In the genomic region with DNA sequence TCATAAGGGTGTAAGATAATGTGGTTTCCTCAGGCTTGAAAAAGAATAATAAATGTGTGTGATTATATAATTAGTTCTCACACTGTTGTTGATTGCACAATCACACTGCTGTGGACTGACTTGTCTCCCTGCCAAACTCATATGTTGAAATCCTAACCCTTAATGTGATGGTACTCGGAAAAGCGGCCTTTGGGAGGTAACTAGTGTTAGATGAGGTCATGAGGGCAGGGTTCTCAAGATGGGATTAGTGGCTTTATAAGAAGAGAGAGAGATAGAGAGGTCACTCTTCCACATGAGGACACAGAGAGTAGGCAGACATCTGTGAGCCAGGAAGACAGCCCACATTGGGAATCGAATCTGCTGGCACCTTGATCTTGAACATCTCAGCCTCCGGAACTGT, we compare ENCODE assay signal across 12 cellular contexts.
A peak's percentile ranks its signal among the peaks of the same experiment; 100 is the strongest.
DNase-seq lines count a peak whose midpoint lies in the region; ATAC-seq, FAIRE-seq and TF ChIP-seq lines count a peak whose summit lies in the region.
"Had no signal": no experiment of that assay in that cellular context is flagged by ENCODE, and none has a peak within 500 bp of the region (broad histone marks: within the 10 kb centered on the region; RNA-seq: fewer than 3 reads in every experiment).

No MANE protein-coding gene starts in this region.

- H2BK20ac ChIP-seq in IMR-90 (ENCODE audit: low read depth, low read length), result no peak overlapping the region

- H3K4me3 ChIP-seq in IMR-90 (ENCODE audit: insufficient read depth, low read depth, low read length) (no peak overlapping the region), gastrocnemius medialis (no peak overlapping the region)

- no peak overlapping the region for H2AK9ac ChIP-seq in IMR-90 (replicated peaks; ENCODE audit: low read depth, low read length, poor library complexity)

- BruUV-seq in IMR-90 (replicated peaks; lab: Mats Ljungman, UMichigan), result no TSS peak

- peak; percentile 96 for FAIRE-seq in TTC549 (lab: Jason Lieb, UNC)
- FAIRE-seq: endometrium had no signal

- H3K18ac ChIP-seq in IMR-90 (ENCODE audit: low read depth, low read length), result no peak overlapping the region

- no peaks in the 10 kb centered on the region for H4K20me1 ChIP-seq in IMR-90 (ENCODE audit: insufficient read depth, low read length)

- H2BK5ac ChIP-seq in IMR-90 (ENCODE audit: low read depth, low read length, poor library complexity, severe bottlenecking), result no peak overlapping the region

- no peak overlapping the region for H2AK5ac ChIP-seq in IMR-90 (ENCODE audit: low read depth, low read length)

- H3K79me1 ChIP-seq in IMR-90 (ENCODE audit: low read depth in 1 of 2, low read length in 2 of 2), result no peaks in the 10 kb centered on the region

- H3K4ac ChIP-seq in IMR-90 (ENCODE audit: low read depth, low read length), result no peak overlapping the region

- TF ChIP-seq CTCF in IMR-90 (conservative IDR thresholded peaks at IDR 0.05; ENCODE audit: low read depth, low read length), result no peak
- no peak for TF ChIP-seq CTCF in gastrocnemius medialis (IDR thresholded peaks at IDR 0.05 in 4 of 5, conservative IDR thresholded peaks at IDR 0.05 in 1 of 5)

- H3K9ac ChIP-seq in IMR-90 (ENCODE audit: low read depth, low read length), result no peak overlapping the region

- no peak overlapping the region for H2BK15ac ChIP-seq in IMR-90 (ENCODE audit: low read depth, low read length)

- H3K36me3 ChIP-seq in IMR-90 (ENCODE audit: control insufficient read depth, insufficient read depth, low read length), result no peaks in the 10 kb centered on the region
- H3K36me3 ChIP-seq in gastrocnemius medialis, result no peaks in the 10 kb centered on the region

- no peaks in the 10 kb centered on the region for H3K9me3 Mint-ChIP-seq in stimulated activated memory B cell treated with anti-CD40 and anti-IgM and Interleukin-4, amounts not matched to agents 10 μg/mL and 1 μg/mL and 100 μg/mL, for 72 hours

- no peak overlapping the region for H3K27ac ChIP-seq in IMR-90 (ENCODE audit: insufficient read depth, low read length)
- no peak overlapping the region for H3K27ac ChIP-seq in gastrocnemius medialis

- no peak overlapping the region for H4K8ac ChIP-seq in IMR-90 (ENCODE audit: low read depth in 2 of 2, low read length in 2 of 2)

- no peak overlapping the region for H3K27ac Mint-ChIP-seq in stimulated activated memory B cell treated with anti-CD40 and anti-IgM and Interleukin-4, amounts not matched to agents 10 μg/mL and 1 μg/mL and 100 μg/mL, for 72 hours

- no peaks in the 10 kb centered on the region for H3K9me1 ChIP-seq in IMR-90 (ENCODE audit: insufficient read depth, low read length)

- H3K56ac ChIP-seq in IMR-90 (ENCODE audit: extremely low read depth, insufficient read depth, low read length), result no peak overlapping the region

- dilution Hi-C loops in IMR-90 (cut with HindIII; ENCODE audit: low sequenced_read_pairs, unreplicated experiment), result no loop called here

- H3K14ac ChIP-seq in IMR-90 (replicated peaks; ENCODE audit: low read depth, low read length), result no peak overlapping the region

- no peaks in the 10 kb centered on the region for H3K36me3 Mint-ChIP-seq in stimulated activated memory B cell treated with anti-CD40 and anti-IgM and Interleukin-4, amounts not matched to agents 10 μg/mL and 1 μg/mL and 100 μg/mL, for 72 hours

- H4K5ac ChIP-seq in IMR-90 (ENCODE audit: low read depth, low read length), result no peak overlapping the region

- in situ Hi-C loops in IMR-90 (cut with MboI; ENCODE audit: low sequenced_read_pairs) (loop anchor here (25.0 kb wide), 1 partner anchor 971 kb away; no protein-coding TSS in a partner anchor), gastrocnemius medialis (cut with MboI; ENCODE audit: low sequenced_read_pairs in 4 of 4) (no loop called here)

- no peak overlapping the region for H3K23ac ChIP-seq in IMR-90 (ENCODE audit: low read depth, low read length)

- no peak overlapping the region for H3K4me3 Mint-ChIP-seq in stimulated activated memory B cell treated with anti-CD40 and anti-IgM and Interleukin-4, amounts not matched to agents 10 μg/mL and 1 μg/mL and 100 μg/mL, for 72 hours

- no peak for TF ChIP-seq RAD21 in IMR-90 (IDR thresholded peaks at IDR 0.05; ENCODE audit: low read length)

- H3K27me3 ChIP-seq in IMR-90 (ENCODE audit: control insufficient read depth, insufficient read depth, low read length) (no peaks in the 10 kb centered on the region), gastrocnemius medialis (no peaks in the 10 kb centered on the region)

- H2BK120ac ChIP-seq in IMR-90 (ENCODE audit: low read depth, low read length), result no peak overlapping the region

- ATAC-seq in IMR-90 (ENCODE audit: low read depth) (no peak), Right ventricle myocardium superior (ENCODE audit: poor library complexity) (peak; percentile 97), gastrocnemius medialis (peak; percentile 63 to 75), GM21423 (IDR thresholded peaks at IDR 0.05; ENCODE audit: unreplicated experiment) (no peak)
- ATAC-seq in stimulated activated memory B cell treated with anti-CD40 and anti-IgM and Interleukin-4, amounts not matched to agents 10 μg/mL and 1 μg/mL and 100 μg/mL, for 72 hours, result no peak

- intact Hi-C loops in IMR-90 (cut with micrococcal nuclease) (no loop called here), Right ventricle myocardium superior (cut with DNase I) (no loop called here), gastrocnemius medialis (cut with DNase I; ENCODE audit: low total_unique reads) (no loop called here)

- TF ChIP-seq POLR2A in IMR-90 (IDR thresholded peaks at IDR 0.05; ENCODE audit: low read depth, low read length), result no peak
- no peak for TF ChIP-seq POLR2A in gastrocnemius medialis (IDR thresholded peaks at IDR 0.05)

- H3K4me1 ChIP-seq in IMR-90 (ENCODE audit: control insufficient read depth, insufficient read depth, low read length), result no peaks in the 10 kb centered on the region; the same call in 1 of the 2 replicates
- H3K4me1 ChIP-seq in gastrocnemius medialis, result no peaks in the 10 kb centered on the region

- no peak for DNase-seq in IMR-90
- DNase-seq in Right ventricle myocardium superior, result no peak
- peak; percentile 3 to 14 for DNase-seq in gastrocnemius medialis
- no peak for DNase-seq in DMS53 treated with DMSO at 0.1 percent for 48 hours (lab: John Stamatoyannopoulos, UW; ENCODE audit: unreplicated experiment)
- DNase-seq in HUDEP-2 (lab: John Stamatoyannopoulos, UW; ENCODE audit: unreplicated experiment in 76 of 76), result no peak
- DNase-seq: activated CD8-positive, alpha-beta memory T cell treated with anti-CD3 and anti-CD28 coated beads, Interleukin-2, amount 50 U/mL, for 48 hours; anterior cingulate cortex; NCI-H146 had no signal

- H3K27me3 Mint-ChIP-seq in stimulated activated memory B cell treated with anti-CD40 and anti-IgM and Interleukin-4, amounts not matched to agents 10 μg/mL and 1 μg/mL and 100 μg/mL, for 72 hours, result peaks cover 27% of the 10 kb centered on the region

- no peak overlapping the region for H4K91ac ChIP-seq in IMR-90 (ENCODE audit: insufficient read depth, low read depth, low read length)

- H3K4me1 Mint-ChIP-seq in stimulated activated memory B cell treated with anti-CD40 and anti-IgM and Interleukin-4, amounts not matched to agents 10 μg/mL and 1 μg/mL and 100 μg/mL, for 72 hours, result no peaks in the 10 kb centered on the region

- no CpG with 5 or more reads among the region's 4 CpGs for WGBS in IMR-90 (ENCODE audit: extremely low coverage in 2 of 2, insufficient read length in 1 of 2), 2 experiments

- POLR2A ChIA-PET in IMR-90 (lab: Charles Lee; ENCODE audit: unreplicated experiment), result no interaction called here

- CTCF ChIA-PET in IMR-90 (lab: Yijun Ruan, JAX), result no interaction called here

- no peak overlapping the region for H2AFZ ChIP-seq in IMR-90 (replicated peaks; ENCODE audit: low read length, poor library complexity)

- H3K4me2 ChIP-seq in IMR-90 (ENCODE audit: low read depth, low read length), result no peak overlapping the region

- no peaks in the 10 kb centered on the region for H3K9me3 ChIP-seq in IMR-90 (ENCODE audit: control insufficient read depth, insufficient read depth, low read length)
- peaks cover 0 to 3% (median 0%) of the 10 kb centered on the region in 3 donors for H3K9me3 ChIP-seq in gastrocnemius medialis

TF ChIP-seq in IMR-90, 13 proteins besides CTCF, POLR2A, EP300 and RAD21:
- peak; percentile 94 for TF ChIP-seq CEBPB (IDR thresholded peaks at IDR 0.05; ENCODE audit: low read depth, low read length)
- TF ChIP-seq RFX5 (IDR thresholded peaks at IDR 0.05; ENCODE audit: low read depth, low read length), result no peak
TF ChIP-seq in IMR-90: peak in this region for 1.

Comparison
In these comparisons a context has a peak if more than half of its experiments do, and no peak if none do; other contexts are left out.
1. ATAC-seq: peak in Right ventricle myocardium superior (single experiment) and gastrocnemius medialis (2 of 2); none in IMR-90 (single experiment), GM21423 (single experiment) and stimulated activated memory B cell treated with anti-CD40 and anti-IgM and Interleukin-4, amounts not matched to agents 10 μg/mL and 1 μg/mL and 100 μg/mL, for 72 hours (single experiment).
2. DNase-seq: peak in gastrocnemius medialis (2 of 2); none in IMR-90 (single experiment), Right ventricle myocardium superior (single experiment), DMS53 treated with DMSO at 0.1 percent for 48 hours (single experiment) and HUDEP-2 (0 of 76).